8 cellular contexts compared by ENCODE assay signal in the genomic region with DNA sequence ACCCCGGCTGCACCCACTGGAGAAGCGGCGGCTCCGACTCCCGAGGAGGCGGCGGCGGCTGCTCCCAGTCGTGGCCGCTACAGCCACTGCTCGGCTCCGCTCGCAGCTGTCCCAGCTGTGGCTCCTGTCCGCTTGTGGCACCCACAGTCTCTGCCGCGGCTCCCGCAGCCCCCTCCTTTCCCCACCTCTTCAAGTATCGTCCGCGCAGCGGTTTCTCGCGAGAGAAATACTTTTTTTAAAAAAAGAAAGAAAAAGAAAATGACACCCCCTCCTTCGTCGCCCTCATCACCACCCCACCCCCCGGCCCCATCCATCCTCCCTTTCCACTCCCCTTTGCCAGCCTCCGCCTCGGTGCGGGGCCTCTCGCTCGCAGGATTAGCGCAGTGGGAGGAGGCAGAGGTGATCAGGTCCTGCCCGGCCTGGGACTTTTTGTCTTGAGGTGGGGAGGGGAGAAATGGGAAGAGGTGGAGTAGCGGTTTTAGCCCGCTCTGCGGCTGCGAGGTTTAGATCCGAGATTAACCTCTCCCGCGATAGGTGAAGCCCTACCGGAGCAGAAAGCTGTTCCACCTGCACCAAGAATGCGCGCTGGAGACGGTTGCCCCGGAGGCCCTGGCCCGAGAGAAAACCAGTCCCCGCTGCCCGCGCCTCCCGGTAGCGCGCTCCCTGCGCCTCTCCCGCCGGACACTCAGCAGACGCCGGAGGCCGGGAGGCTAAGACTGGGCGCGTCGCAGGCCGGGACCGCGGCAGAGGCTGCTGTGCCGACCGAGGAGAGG. TPM values are rescaled to one million over a fixed set of nuclear protein-coding genes. Genes with fewer than 3 reads are reported as not detected.
DNase-seq lines count a peak whose midpoint lies in the region; ATAC-seq, FAIRE-seq and TF ChIP-seq lines count a peak whose summit lies in the region.

A gene (minus strand): TSS at position 152 of the 773 bp plus-strand sequence. CDS start 940 bp downstream, outside the sequence.

- DNase-seq in A673 (ENCODE audit: low spot score) (peak; percentile 90), GM12892 (ENCODE audit: insufficient read length) (peak; percentile 59), NCI-H2171 (lab: John Stamatoyannopoulos, UW) (peak; percentile 14), breast epithelium (ENCODE audit: low spot score in 2 of 2) (peak; percentile 32 to 52), retinal pigment epithelial cell (ENCODE audit: low read depth) (peak; percentile 77), NCI-H2107 (lab: John Stamatoyannopoulos, UW) (no peak)

- H3K27me3 ChIP-seq in A673 (replicated peaks; ENCODE audit: insufficient read depth, low read depth, low read length, poor library complexity) = no peaks in the 10 kb centered on the region
- H3K27me3 ChIP-seq in breast epithelium = peaks cover 0 to 7% of the 10 kb centered on the region in 2 donors

- TF ChIP-seq CTCF in A673 (conservative IDR thresholded peaks at IDR 0.05; ENCODE audit: low read depth, low read length) = no peak
- TF ChIP-seq CTCF in breast epithelium (IDR thresholded peaks at IDR 0.05) = no peak
- TF ChIP-seq CTCF in retinal pigment epithelial cell (conservative IDR thresholded peaks at IDR 0.05; ENCODE audit: low read depth, low read length) = no peak

- no peaks in the 10 kb centered on the region for H3K36me3 ChIP-seq in A673 (ENCODE audit: insufficient read depth, low read length, poor library complexity, severe bottlenecking)
- H3K36me3 ChIP-seq in breast epithelium = no peaks in the 10 kb centered on the region

- intact Hi-C loops in A673 (cut with micrococcal nuclease; ENCODE audit: unreplicated experiment) (loop anchor here (2.0 to 10.0 kb wide), 3 partner anchors 141 to 287 kb away; no protein-coding TSS in a partner anchor), breast epithelium (cut with DNase I; ENCODE audit: low total_unique reads) (no loop called here)

- H3K9me3 ChIP-seq in A673 (ENCODE audit: low read depth, low read length, poor library complexity, severe bottlenecking) = no peaks in the 10 kb centered on the region
- H3K9me3 ChIP-seq in breast epithelium = no peaks in the 10 kb centered on the region
- no peaks in the 10 kb centered on the region for H3K9me3 ChIP-seq in iPS-18c (ENCODE audit: control insufficient read depth, insufficient read depth, low read length)

- TF ChIP-seq POLR2A in GM12892 (IDR thresholded peaks at IDR 0.05; ENCODE audit: low read depth, low read length) (peak; percentile 88), breast epithelium (IDR thresholded peaks at IDR 0.05) (peak; percentile 28)

- peak within 1 kb of the TSS; percentile 63 for H3K27ac ChIP-seq in A673 (ENCODE audit: low read depth, low read length, poor library complexity, severe bottlenecking)
- peak within 1 kb of the TSS; percentile 68 to 93 for H3K27ac ChIP-seq in breast epithelium

- BruUV-seq in A673 (replicated peaks; lab: Mats Ljungman, UMichigan) = no TSS peak

- H3K4me1 ChIP-seq in A673 (ENCODE audit: insufficient read depth, low read length, poor library complexity, severe bottlenecking) (peaks cover 13% of the 10 kb centered on the region), breast epithelium (no peaks in the 10 kb centered on the region)

- POLR2A ChIA-PET in A673 (lab: Charles Lee; ENCODE audit: low non-redundant PET) = no interaction called here

- peak within 1 kb of the TSS; percentile 87 for H3K4me3 ChIP-seq in A673 (ENCODE audit: low read depth, low read length, poor library complexity, severe bottlenecking)
- H3K4me3 ChIP-seq in breast epithelium = peak within 1 kb of the TSS; percentile 74 to 95 (median 94)
- peak within 1 kb of the TSS; percentile 78 for H3K4me3 ChIP-seq in iPS-18c (ENCODE audit: insufficient read depth, low read depth, low read length)
- peak within 1 kb of the TSS; percentile 92 for H3K4me3 ChIP-seq in retinal pigment epithelial cell (ENCODE audit: low read length)

- CTCF ChIA-PET in A673 (lab: Charles Lee) = no interaction called here

- peak; percentile 91 for FAIRE-seq in GM12892 (lab: Jason Lieb, UNC)

- ATAC-seq in HG02588 (IDR thresholded peaks at IDR 0.05; ENCODE audit: unreplicated experiment) = peak; percentile 56

RNA-seq across cellular contexts. Expression of the gene that starts here (rescaled TPM):
- 25.4 and 25.8 TPM in 2 replicates for total RNA-seq in A673 (2021)
- 4.9 TPM for polyA plus RNA-seq in GM12892 (2012; ENCODE audit: missing spikeins)
- total RNA-seq in breast epithelium = 100 to 1,000 TPM in 1 of 3 donors, 10 to 100 TPM in 2; 38.5 to 210 (median 83.2) TPM
